Comparison of ENCODE assay signal across 8 cellular contexts in the genomic region with DNA sequence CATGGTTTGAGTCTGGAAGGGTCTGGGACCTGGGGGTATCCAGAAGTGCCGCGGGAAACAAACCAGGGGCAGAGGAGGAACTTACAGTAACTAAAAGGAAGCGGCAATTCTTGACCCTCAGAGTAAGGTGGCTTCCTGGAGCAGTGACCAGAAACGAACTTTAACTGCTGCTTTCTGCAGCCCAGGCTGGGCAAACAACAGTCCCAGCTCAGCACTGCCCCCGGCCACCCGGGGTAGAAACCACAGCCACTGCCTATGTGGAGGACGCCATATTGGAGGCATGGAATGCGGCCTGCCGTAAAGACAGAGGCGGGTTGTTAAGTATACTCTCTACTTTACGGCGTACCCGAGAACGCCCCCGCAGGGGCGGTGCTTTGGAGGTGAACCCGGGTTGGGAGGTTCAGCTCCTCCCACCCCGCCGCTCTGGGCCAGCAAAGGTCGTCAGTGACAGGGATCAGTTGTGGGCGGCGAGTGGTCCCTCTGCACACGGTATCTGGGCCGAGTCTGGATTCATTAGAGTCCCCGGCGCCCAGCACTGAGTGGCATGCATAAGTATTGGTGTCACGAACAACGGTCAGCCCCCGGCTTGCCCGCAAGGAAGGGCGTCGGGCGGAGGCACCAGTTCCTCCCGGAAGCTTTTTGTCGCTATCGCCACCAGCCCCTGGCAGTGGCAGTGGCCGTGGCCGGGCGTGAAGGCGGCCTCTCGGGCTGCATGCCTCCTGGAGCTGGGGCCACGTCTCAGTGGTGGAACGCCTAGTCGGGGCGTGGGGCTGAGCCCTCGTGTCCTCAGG. TPM values are rescaled to one million over a fixed set of nuclear protein-coding genes. Genes with fewer than 3 reads are reported as not detected.
A peak's percentile ranks its signal among the peaks of the same experiment; 100 is the strongest.
DNase-seq lines count a peak whose midpoint lies in the region; ATAC-seq and TF ChIP-seq lines count a peak whose summit lies in the region.

A gene with protein sequence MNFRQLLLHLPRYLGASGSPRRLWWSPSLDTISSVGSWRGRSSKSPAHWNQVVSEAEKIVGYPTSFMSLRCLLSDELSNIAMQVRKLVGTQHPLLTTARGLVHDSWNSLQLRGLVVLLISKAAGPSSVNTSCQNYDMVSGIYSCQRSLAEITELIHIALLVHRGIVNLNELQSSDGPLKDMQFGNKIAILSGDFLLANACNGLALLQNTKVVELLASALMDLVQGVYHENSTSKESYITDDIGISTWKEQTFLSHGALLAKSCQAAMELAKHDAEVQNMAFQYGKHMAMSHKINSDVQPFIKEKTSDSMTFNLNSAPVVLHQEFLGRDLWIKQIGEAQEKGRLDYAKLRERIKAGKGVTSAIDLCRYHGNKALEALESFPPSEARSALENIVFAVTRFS (minus strand): TSS at position 282 of the 791 bp plus-strand sequence. CDS start 279 bp downstream, at position 3.

- peak within 1 kb of the TSS; percentile 96 for H3K4me2 ChIP-seq in GM23338
- H3K4me2 ChIP-seq in fibroblast of lung (ENCODE audit: extremely low read depth, insufficient read depth, low read length), result peak within 1 kb of the TSS; percentile 95

- H3K9me3 ChIP-seq in fibroblast of lung (ENCODE audit: control insufficient read depth, insufficient read depth, low read depth, low read length), result no peaks in the 10 kb centered on the region
- H3K9me3 ChIP-seq in naive thymus-derived CD4-positive, alpha-beta T cell (ENCODE audit: control insufficient read depth in 2 of 3, low read length in 3 of 3), result no peaks in the 10 kb centered on the region

- H3K4me3 ChIP-seq in GM23338 (peak within 1 kb of the TSS; percentile 87), fibroblast of lung (replicated peaks in 1 of 4; ENCODE audit: control extremely low read depth in 1 of 4, insufficient read depth in 1 of 4, low read depth in 3 of 4, low read length in 4 of 4) (peak within 1 kb of the TSS; percentile 76 to 100 (median 90))
- peak within 1 kb of the TSS; percentile 95 for H3K4me3 ChIP-seq in naive thymus-derived CD4-positive, alpha-beta T cell (ENCODE audit: low read length)

- H3K36me3 ChIP-seq in GM23338 (ENCODE audit: insufficient read depth), result no peaks in the 10 kb centered on the region
- no peaks in the 10 kb centered on the region for H3K36me3 ChIP-seq in fibroblast of lung (ENCODE audit: control insufficient read depth, insufficient read depth, low read length)
- peaks cover 0 to 6% (median 0%) of the 10 kb centered on the region in 3 experiments for H3K36me3 ChIP-seq in naive thymus-derived CD4-positive, alpha-beta T cell (ENCODE audit: control insufficient read depth in 2 of 3, insufficient read depth in 3 of 3, low read length in 3 of 3)

- H3F3A ChIP-seq in GM23338 (replicated peaks; ENCODE audit: low read depth), result no peaks in the 10 kb centered on the region

- peaks cover 41% of the 10 kb centered on the region for H3K79me2 ChIP-seq in GM23338 (replicated peaks; ENCODE audit: insufficient read depth)
- peaks cover 15% of the 10 kb centered on the region for H3K79me2 ChIP-seq in fibroblast of lung (ENCODE audit: control insufficient read depth, insufficient read depth, low read length)

- no peaks in the 10 kb centered on the region for H3K9me3 Mint-ChIP-seq in GM23338
- no peaks in the 10 kb centered on the region for H3K9me3 Mint-ChIP-seq in activated T-helper 1 cell treated with anti-CD3 and anti-CD28 coated beads, Interleukin-12 subunit alpha, Interleukin-12 subunit beta, Interleukin-2, Interleukin-4 antibody, amounts not matched to agents 30 ng/mL and 10 ng/mL and 1 ng/mL, durations not matched to agents 14 hours and 24 hours and 36 hours
- H3K9me3 Mint-ChIP-seq in naive thymus-derived CD4-positive, alpha-beta T cell, result no peaks in the 10 kb centered on the region
- H3K9me3 Mint-ChIP-seq in stimulated activated naive B cell treated with anti-CD40 and anti-IgM and Interleukin-4, amounts not matched to agents 10 μg/mL and 1 μg/mL and 100 μg/mL, for 72 hours, result no peaks in the 10 kb centered on the region

- H3K27ac ChIP-seq in GM23338 (ENCODE audit: low read depth) (peak within 1 kb of the TSS; percentile 81), fibroblast of lung (ENCODE audit: insufficient read depth, low read length) (peak within 1 kb of the TSS; percentile 85)
- H3K27ac ChIP-seq in naive thymus-derived CD4-positive, alpha-beta T cell (ENCODE audit: low read depth, low read length), result peak within 1 kb of the TSS; percentile 75

- H3K4me3 Mint-ChIP-seq in GM23338, result peak within 1 kb of the TSS; percentile 88
- H3K4me3 Mint-ChIP-seq in activated T-helper 1 cell treated with anti-CD3 and anti-CD28 coated beads, Interleukin-12 subunit alpha, Interleukin-12 subunit beta, Interleukin-2, Interleukin-4 antibody, amounts not matched to agents 30 ng/mL and 10 ng/mL and 1 ng/mL, durations not matched to agents 14 hours and 24 hours and 36 hours, result peak within 1 kb of the TSS; percentile 93
- H3K4me3 Mint-ChIP-seq in naive thymus-derived CD4-positive, alpha-beta T cell, result peak within 1 kb of the TSS; percentile 87 to 99 (median 96)
- H3K4me3 Mint-ChIP-seq in stimulated activated naive B cell treated with anti-CD40 and anti-IgM and Interleukin-4, amounts not matched to agents 10 μg/mL and 1 μg/mL and 100 μg/mL, for 72 hours, result peak within 1 kb of the TSS; percentile 88 to 92

- peak within 1 kb of the TSS; percentile 86 for H2AFZ ChIP-seq in GM23338
- H2AFZ ChIP-seq in fibroblast of lung (ENCODE audit: low read length), result peak within 1 kb of the TSS; percentile 99

- peaks cover 5% of the 10 kb centered on the region for H3K27me3 Mint-ChIP-seq in GM23338 (ENCODE audit: insufficient read depth, low read depth, poor library complexity)
- no peaks in the 10 kb centered on the region for H3K27me3 Mint-ChIP-seq in activated T-helper 1 cell treated with anti-CD3 and anti-CD28 coated beads, Interleukin-12 subunit alpha, Interleukin-12 subunit beta, Interleukin-2, Interleukin-4 antibody, amounts not matched to agents 30 ng/mL and 10 ng/mL and 1 ng/mL, durations not matched to agents 14 hours and 24 hours and 36 hours (ENCODE audit: insufficient read depth)
- peaks cover 0 to 7% (median 0%) of the 10 kb centered on the region in 5 donors for H3K27me3 Mint-ChIP-seq in naive thymus-derived CD4-positive, alpha-beta T cell
- H3K27me3 Mint-ChIP-seq in stimulated activated naive B cell treated with anti-CD40 and anti-IgM and Interleukin-4, amounts not matched to agents 10 μg/mL and 1 μg/mL and 100 μg/mL, for 72 hours, result no peaks in the 10 kb centered on the region

- no peaks in the 10 kb centered on the region for H4K20me1 ChIP-seq in GM23338 (replicated peaks; ENCODE audit: insufficient read depth)
- no peaks in the 10 kb centered on the region for H4K20me1 ChIP-seq in fibroblast of lung (ENCODE audit: control insufficient read depth, extremely low read depth, insufficient read depth, low read length)

- CTCF ChIA-PET in naive thymus-derived CD4-positive, alpha-beta T cell (lab: Charles Lee), result interaction anchor here (0.6 to 1.3 kb wide), 3 partner anchors 9 to 1926 kb away, joined by 3 to 5 read pairs (median 3); no protein-coding TSS in a partner anchor

- peaks cover 7% of the 10 kb centered on the region for H3K4me1 Mint-ChIP-seq in GM23338
- peaks cover 16% of the 10 kb centered on the region for H3K4me1 Mint-ChIP-seq in activated T-helper 1 cell treated with anti-CD3 and anti-CD28 coated beads, Interleukin-12 subunit alpha, Interleukin-12 subunit beta, Interleukin-2, Interleukin-4 antibody, amounts not matched to agents 30 ng/mL and 10 ng/mL and 1 ng/mL, durations not matched to agents 14 hours and 24 hours and 36 hours (ENCODE audit: low read depth)
- peaks cover 10 to 41% (median 36%) of the 10 kb centered on the region in 7 donors for H3K4me1 Mint-ChIP-seq in naive thymus-derived CD4-positive, alpha-beta T cell
- peaks cover 5 to 15% of the 10 kb centered on the region in 2 donors for H3K4me1 Mint-ChIP-seq in stimulated activated naive B cell treated with anti-CD40 and anti-IgM and Interleukin-4, amounts not matched to agents 10 μg/mL and 1 μg/mL and 100 μg/mL, for 72 hours

- H3K27me3 ChIP-seq in GM23338 (ENCODE audit: insufficient read depth) (no peaks in the 10 kb centered on the region), fibroblast of lung (ENCODE audit: control insufficient read depth, insufficient read depth, low read length) (no peaks in the 10 kb centered on the region)
- no peaks in the 10 kb centered on the region for H3K27me3 ChIP-seq in naive thymus-derived CD4-positive, alpha-beta T cell (ENCODE audit: control insufficient read depth in 2 of 2, insufficient read depth in 2 of 2, low read length in 2 of 2)

- no peaks in the 10 kb centered on the region; the same call in 2 of the 3 replicates for H3K36me3 Mint-ChIP-seq in GM23338 (ENCODE audit: low read depth)
- H3K36me3 Mint-ChIP-seq in activated T-helper 1 cell treated with anti-CD3 and anti-CD28 coated beads, Interleukin-12 subunit alpha, Interleukin-12 subunit beta, Interleukin-2, Interleukin-4 antibody, amounts not matched to agents 30 ng/mL and 10 ng/mL and 1 ng/mL, durations not matched to agents 14 hours and 24 hours and 36 hours (ENCODE audit: low read depth), result no peaks in the 10 kb centered on the region
- peaks cover 0 to 5% (median 4%) of the 10 kb centered on the region in 5 donors for H3K36me3 Mint-ChIP-seq in naive thymus-derived CD4-positive, alpha-beta T cell
- H3K36me3 Mint-ChIP-seq in stimulated activated naive B cell treated with anti-CD40 and anti-IgM and Interleukin-4, amounts not matched to agents 10 μg/mL and 1 μg/mL and 100 μg/mL, for 72 hours, result no peaks in the 10 kb centered on the region

- peak within 1 kb of the TSS; percentile 97 for H3K27ac Mint-ChIP-seq in GM23338
- H3K27ac Mint-ChIP-seq in activated T-helper 1 cell treated with anti-CD3 and anti-CD28 coated beads, Interleukin-12 subunit alpha, Interleukin-12 subunit beta, Interleukin-2, Interleukin-4 antibody, amounts not matched to agents 30 ng/mL and 10 ng/mL and 1 ng/mL, durations not matched to agents 14 hours and 24 hours and 36 hours, result peak within 1 kb of the TSS; percentile 91
- peak within 1 kb of the TSS; percentile 92 to 99 (median 96) for H3K27ac Mint-ChIP-seq in naive thymus-derived CD4-positive, alpha-beta T cell
- H3K27ac Mint-ChIP-seq in stimulated activated naive B cell treated with anti-CD40 and anti-IgM and Interleukin-4, amounts not matched to agents 10 μg/mL and 1 μg/mL and 100 μg/mL, for 72 hours, result peak within 1 kb of the TSS; percentile 97

- H3K4me1 ChIP-seq in GM23338 (ENCODE audit: insufficient read depth) (0 out of 2 replicates have a peak, but pooled peaks cover 4% of the 10 kb centered on the region), fibroblast of lung (ENCODE audit: control insufficient read depth, extremely low read depth, insufficient read depth, low read length) (no peaks in the 10 kb centered on the region)
- peaks cover 5% of the 10 kb centered on the region in 2 donors for H3K4me1 ChIP-seq in naive thymus-derived CD4-positive, alpha-beta T cell (ENCODE audit: control insufficient read depth in 2 of 2, insufficient read depth in 2 of 2, low read length in 2 of 2)

- H3K9ac ChIP-seq in fibroblast of lung (ENCODE audit: insufficient read depth, low read length), result peak within 1 kb of the TSS; percentile 83

- POLR2A ChIA-PET in naive thymus-derived CD4-positive, alpha-beta T cell (lab: Charles Lee), result interaction anchor here (0.6 to 2.2 kb wide), 7 partner anchors 9 to 1099 kb away, joined by 3 to 10 read pairs (median 3); partner anchors contain the start of gene SOBP

- TF ChIP-seq CTCF in GM23338 (conservative IDR thresholded peaks at IDR 0.05; ENCODE audit: low read depth in 2 of 2), result peak; percentile 62 to 70
- peak; percentile 46 to 62 for TF ChIP-seq CTCF in fibroblast of lung (conservative IDR thresholded peaks at IDR 0.05 in 1 of 2, IDR thresholded peaks at IDR 0.05 in 1 of 2; ENCODE audit: low read depth in 1 of 2, low read length in 2 of 2)

- ATAC-seq in GM23338, result peak; percentile 90
- peak; percentile 100 for ATAC-seq in naive thymus-derived CD4-positive, alpha-beta T cell
- peak; percentile 92 to 93 for ATAC-seq in stimulated activated naive B cell treated with anti-CD40 and anti-IgM and Interleukin-4, amounts not matched to agents 10 μg/mL and 1 μg/mL and 100 μg/mL, for 72 hours (replicated peaks)

- DNase-seq in EL, result peak; percentile 98
- peak; percentile 99 for DNase-seq in GM23338 (ENCODE audit: low spot score)
- DNase-seq in LHCN-M2 (ENCODE audit: low read depth), result peak; percentile 96
- peak; percentile 97 for DNase-seq in RPMI7951 (ENCODE audit: low read depth)
- DNase-seq in activated T-helper 1 cell treated with anti-CD3 and anti-CD28 coated beads, Interleukin-12 subunit alpha, Interleukin-12 subunit beta, Interleukin-2, Interleukin-4 antibody, amounts not matched to agents 30 ng/mL and 10 ng/mL and 1 ng/mL, durations not matched to agents 14 hours and 24 hours and 36 hours (ENCODE audit: low spot score), result peak; percentile 95
- peak; percentile 95 to 97 for DNase-seq in fibroblast of lung (ENCODE audit: low read depth in 2 of 2)
- DNase-seq in naive thymus-derived CD4-positive, alpha-beta T cell, result peak; percentile 83 to 98 (median 95)
- peak; percentile 98 for DNase-seq in stimulated activated naive B cell treated with anti-CD40 and anti-IgM and Interleukin-4, amounts not matched to agents 10 μg/mL and 1 μg/mL and 100 μg/mL, for 72 hours

- H3K9me2 ChIP-seq in GM23338 (ENCODE audit: insufficient read depth), result no peaks in the 10 kb centered on the region

- intact Hi-C loops in activated T-helper 1 cell treated with anti-CD3 and anti-CD28 coated beads, Interleukin-12 subunit alpha, Interleukin-12 subunit beta, Interleukin-2, Interleukin-4 antibody, amounts not matched to agents 30 ng/mL and 10 ng/mL and 1 ng/mL, durations not matched to agents 14 hours and 24 hours and 36 hours (cut with micrococcal nuclease), result loop anchor here (1.0 to 10.0 kb wide), 14 partner anchors 33 to 1638 kb away; partner anchors contain the start of genes ATG5, CEP57L1, MTRES1 and OSTM1
- intact Hi-C loops in naive thymus-derived CD4-positive, alpha-beta T cell (cut with micrococcal nuclease), result loop anchor here (1.0 to 5.0 kb wide), 16 partner anchors 29 to 1923 kb away; partner anchors contain the start of genes MTRES1 (in 2 of the 2), SCML4 (in 2 of the 2), SEC63 (in 2 of the 2) and ATG5 (in 1 of the 2)

RNA-seq across cellular contexts. Expression of the gene that starts here (rescaled TPM):
- 14.5 and 16.7 TPM in 2 replicates for total RNA-seq in GM23338 (2014; rRNA removed; shearing (Covaris generic))
- polyA plus RNA-seq in GM23338 (2016; fragmentation: Nextera tagmentation; extraction: Ambion mirVana) (5.6 and 7.3 TPM in 2 replicates), fibroblast of lung (13.8 and 14.4 TPM in 2 replicates)
- total RNA-seq in LHCN-M2 (2014; rRNA removed) (10.7 and 11.0 TPM in 2 replicates), fibroblast of lung (11.3 and 12.1 TPM in 2 replicates)
- polyA plus RNA-seq in LHCN-M2 (2012), result 5.5 TPM
- 16.7 and 20.2 TPM in 2 replicates for total RNA-seq in RPMI7951 (2014; rRNA removed; shearing (Covaris generic))
- 11.8 and 14.5 TPM in 2 replicates for total RNA-seq in activated T-helper 1 cell treated with anti-CD3 and anti-CD28 coated beads, Interleukin-12 subunit alpha, Interleukin-12 subunit beta, Interleukin-2, Interleukin-4 antibody, amounts not matched to agents 30 ng/mL and 10 ng/mL and 1 ng/mL, durations not matched to agents 14 hours and 24 hours and 36 hours
- polyA plus RNA-seq in fibroblast of lung (2012), result 10.8 and 12.6 TPM in 2 replicates
- 12.8 and 29.9 TPM in 2 replicates for polyA minus RNA-seq in fibroblast of lung (ENCODE audit: low replicate concordance)
- total RNA-seq in naive thymus-derived CD4-positive, alpha-beta T cell, result 10 to 100 TPM; 12.0 to 15.3 (median 12.1) TPM
- 10 to 100 TPM; 14.0 to 16.6 TPM for polyA plus RNA-seq in naive thymus-derived CD4-positive, alpha-beta T cell

Comparison
In these comparisons a context has a peak if more than half of its experiments do, and no peak if none do; other contexts are left out.
1. Peak in every context shown above with its lines: DNase-seq, ATAC-seq, H3K4me3 ChIP-seq and H3K27ac ChIP-seq.